In the genomic region with DNA sequence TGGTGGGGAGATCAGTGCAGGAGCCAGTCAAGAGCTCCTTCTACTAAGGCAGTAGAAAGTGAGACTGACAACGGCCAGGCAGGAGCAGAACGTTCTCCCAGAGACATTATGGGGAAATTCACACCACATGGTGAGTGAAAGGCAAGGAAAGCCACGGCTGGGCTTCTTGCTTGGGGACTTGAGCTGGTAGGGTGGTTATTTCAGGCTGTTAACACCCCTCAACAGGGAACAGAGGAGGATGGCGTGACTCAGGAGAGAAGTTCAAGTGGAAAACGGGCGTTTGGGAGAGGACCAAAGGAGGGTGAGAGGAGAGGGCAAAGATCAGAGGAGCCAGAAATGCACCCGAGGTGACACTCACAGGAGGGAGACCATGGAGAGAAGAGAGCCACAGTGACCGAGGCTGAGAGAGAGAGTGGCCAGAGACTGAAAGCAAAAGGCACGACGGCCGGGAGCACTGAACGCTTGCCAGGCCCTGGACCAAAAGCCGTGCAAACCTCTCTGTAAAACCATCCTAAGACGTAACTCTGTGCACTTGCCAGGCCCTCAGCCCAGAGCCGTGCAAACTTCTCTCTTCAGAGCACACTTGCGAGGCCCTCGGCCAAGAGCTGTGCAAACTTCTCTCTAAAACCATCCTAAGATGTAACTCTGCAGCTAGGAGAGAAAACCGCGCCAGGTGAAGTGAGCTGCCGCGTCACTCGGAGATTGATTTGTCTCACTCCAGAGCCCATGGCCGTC, we compare ENCODE assay signal across 19 cellular contexts. TPM values are rescaled to one million over a fixed set of nuclear protein-coding genes. Genes with fewer than 3 reads are reported as not detected.
DNase-seq lines count a peak whose midpoint lies in the region; ATAC-seq and TF ChIP-seq lines count a peak whose summit lies in the region.
"Had no signal": no experiment of that assay in that cellular context is flagged by ENCODE, and none has a peak within 500 bp of the region (broad histone marks: within the 10 kb centered on the region; RNA-seq: fewer than 3 reads in every experiment).

No MANE protein-coding gene starts in this region.

- no peak overlapping the region; the same call in 1 of the 2 replicates for H3K27ac Mint-ChIP-seq in GM23338
- H3K27ac Mint-ChIP-seq in endodermal cell, result no peak overlapping the region
- no peak overlapping the region for H3K27ac Mint-ChIP-seq in stimulated activated memory B cell treated with anti-CD40 and anti-IgM and Interleukin-4, amounts not matched to agents 10 μg/mL and 1 μg/mL and 100 μg/mL, for 72 hours
- H3K27ac Mint-ChIP-seq: CD8-positive, alpha-beta memory T cell had no signal

- H3K4me3 Mint-ChIP-seq in GM23338, result no peak overlapping the region
- no peak overlapping the region for H3K4me3 Mint-ChIP-seq in endodermal cell
- H3K4me3 Mint-ChIP-seq in stimulated activated memory B cell treated with anti-CD40 and anti-IgM and Interleukin-4, amounts not matched to agents 10 μg/mL and 1 μg/mL and 100 μg/mL, for 72 hours, result no peak overlapping the region
- H3K4me3 Mint-ChIP-seq: CD4-positive, CD25-positive, alpha-beta regulatory T cell; CD8-positive, alpha-beta memory T cell had no signal

- no peak overlapping the region for H3K9ac ChIP-seq in endodermal cell (ENCODE audit: extremely low read depth, low read length, poor library complexity, severe bottlenecking)

- H3K4me1 Mint-ChIP-seq in GM23338 (no peaks in the 10 kb centered on the region; the same call in 2 of the 3 replicates), endodermal cell (no peaks in the 10 kb centered on the region)
- no peaks in the 10 kb centered on the region for H3K4me1 Mint-ChIP-seq in stimulated activated memory B cell treated with anti-CD40 and anti-IgM and Interleukin-4, amounts not matched to agents 10 μg/mL and 1 μg/mL and 100 μg/mL, for 72 hours
- H3K4me1 Mint-ChIP-seq: CD4-positive, CD25-positive, alpha-beta regulatory T cell; CD8-positive, alpha-beta memory T cell had no signal

- TF ChIP-seq CTCF in GM23338 (conservative IDR thresholded peaks at IDR 0.05; ENCODE audit: low read depth in 2 of 2) (no peak), endodermal cell (conservative IDR thresholded peaks at IDR 0.05) (no peak)

- H3K79me2 ChIP-seq in GM23338 (replicated peaks; ENCODE audit: insufficient read depth), result no peaks in the 10 kb centered on the region

- H3K4me3 ChIP-seq in GM23338 (no peak overlapping the region), endodermal cell (ENCODE audit: low read length) (no peak overlapping the region), aorta (ENCODE audit: low read length in 2 of 2) (no peak overlapping the region)
- H3K4me3 ChIP-seq: HAP-1, K562 had no signal

- H3K9me3 ChIP-seq in endodermal cell (ENCODE audit: control insufficient read depth, low read length) (no peaks in the 10 kb centered on the region), aorta (ENCODE audit: control insufficient read depth, low read length) (no peaks in the 10 kb centered on the region)
- H3K9me3 ChIP-seq: BE2C, Caco-2, HAP-1 had no signal

- H3K27ac ChIP-seq in GM23338 (ENCODE audit: low read depth) (no peak overlapping the region), endodermal cell (ENCODE audit: low read depth, low read length) (no peak overlapping the region), aorta (ENCODE audit: low read depth in 1 of 2, low read length in 2 of 2) (no peak overlapping the region)
- H3K27ac ChIP-seq: HL-60 had no signal

- no peaks in the 10 kb centered on the region for H3F3A ChIP-seq in GM23338 (replicated peaks; ENCODE audit: low read depth)

- H3K9me3 Mint-ChIP-seq in GM23338 (peaks cover 4% of the 10 kb centered on the region), endodermal cell (no peaks in the 10 kb centered on the region)
- H3K9me3 Mint-ChIP-seq in stimulated activated memory B cell treated with anti-CD40 and anti-IgM and Interleukin-4, amounts not matched to agents 10 μg/mL and 1 μg/mL and 100 μg/mL, for 72 hours, result no peaks in the 10 kb centered on the region
- H3K9me3 Mint-ChIP-seq: CD4-positive, CD25-positive, alpha-beta regulatory T cell had no signal

- no peaks in the 10 kb centered on the region for H4K20me1 ChIP-seq in GM23338 (replicated peaks; ENCODE audit: insufficient read depth)

- no peaks in the 10 kb centered on the region for H3K36me3 Mint-ChIP-seq in GM23338 (ENCODE audit: low read depth)
- H3K36me3 Mint-ChIP-seq in endodermal cell (ENCODE audit: low read depth), result no peaks in the 10 kb centered on the region
- no peaks in the 10 kb centered on the region for H3K36me3 Mint-ChIP-seq in stimulated activated memory B cell treated with anti-CD40 and anti-IgM and Interleukin-4, amounts not matched to agents 10 μg/mL and 1 μg/mL and 100 μg/mL, for 72 hours
- H3K36me3 Mint-ChIP-seq: CD4-positive, CD25-positive, alpha-beta regulatory T cell; CD8-positive, alpha-beta memory T cell had no signal

- WGBS in endodermal cell (ENCODE audit: insufficient coverage in 1 of 2, insufficient read length in 1 of 2), 2 experiments, result 92% methylated on average over 17 to 23 of the region's 23 CpGs
- 69 to 71% methylated on average over 23 of the region's 23 CpGs for WGBS in aorta, 2 donors

- no peak for DNase-seq in GM23338 (ENCODE audit: low spot score)
- peak; percentile 24 for DNase-seq in endodermal cell
- DNase-seq in aorta, result no peak
- no peak for DNase-seq in NCI-H510A treated with DMSO at 0.1 percent for 48 hours (lab: John Stamatoyannopoulos, UW)
- no peak for DNase-seq in NCI-H774 (lab: John Stamatoyannopoulos, UW)
- DNase-seq: ACHN; BE2C; C1 segment of cervical spinal cord; Caco-2; CD4-positive, CD25-positive, alpha-beta regulatory T cell; CD8-positive, alpha-beta memory T cell; GF-D8; IMR-90 had no signal

- ATAC-seq in GM23338, result no peak
- peak; percentile 31 for ATAC-seq in stimulated activated memory B cell treated with anti-CD40 and anti-IgM and Interleukin-4, amounts not matched to agents 10 μg/mL and 1 μg/mL and 100 μg/mL, for 72 hours
- ATAC-seq in aorta (ENCODE audit: low FRiP score), result peak; percentile 19
- ATAC-seq in GM19328 (IDR thresholded peaks at IDR 0.05; ENCODE audit: unreplicated experiment), result no peak
- ATAC-seq: K562 had no signal

- intact Hi-C loops in aorta (cut with DNase I), result no loop called here

- H3K4me1 ChIP-seq in GM23338 (ENCODE audit: insufficient read depth) (no peaks in the 10 kb centered on the region), endodermal cell (ENCODE audit: control insufficient read depth, insufficient read depth, low read length) (no peaks in the 10 kb centered on the region), aorta (ENCODE audit: control insufficient read depth in 1 of 2, insufficient read depth in 2 of 2, low read length in 2 of 2) (no peaks in the 10 kb centered on the region)
- H3K4me1 ChIP-seq: BE2C, Caco-2, HAP-1 had no signal

- H3K36me3 ChIP-seq in GM23338 (ENCODE audit: insufficient read depth) (no peaks in the 10 kb centered on the region), endodermal cell (ENCODE audit: control insufficient read depth, insufficient read depth, low read length) (no peaks in the 10 kb centered on the region), aorta (ENCODE audit: control insufficient read depth in 1 of 2, insufficient read depth in 2 of 2, low read length in 1 of 2) (no peaks in the 10 kb centered on the region)
- H3K36me3 ChIP-seq: BE2C, HAP-1 had no signal

- no peaks in the 10 kb centered on the region for H3K9me2 ChIP-seq in GM23338 (ENCODE audit: insufficient read depth)

- H2AFZ ChIP-seq in GM23338, result peak overlapping the region; percentile 47; the same call in 1 of the 2 replicates

- H3K27me3 ChIP-seq in GM23338 (ENCODE audit: insufficient read depth), result no peaks in the 10 kb centered on the region
- no peaks in the 10 kb centered on the region for H3K27me3 ChIP-seq in endodermal cell (ENCODE audit: control insufficient read depth, insufficient read depth, low read length, poor library complexity, severe bottlenecking)
- no peaks in the 10 kb centered on the region for H3K27me3 ChIP-seq in aorta (ENCODE audit: control insufficient read depth in 1 of 2, insufficient read depth in 2 of 2, low read length in 1 of 2)
- H3K27me3 ChIP-seq: BE2C had no signal

- peaks cover 17% of the 10 kb centered on the region for H3K27me3 Mint-ChIP-seq in GM23338 (ENCODE audit: insufficient read depth, low read depth, poor library complexity)
- H3K27me3 Mint-ChIP-seq in endodermal cell (ENCODE audit: insufficient read depth), result peaks cover 7% of the 10 kb centered on the region
- no peaks in the 10 kb centered on the region for H3K27me3 Mint-ChIP-seq in stimulated activated memory B cell treated with anti-CD40 and anti-IgM and Interleukin-4, amounts not matched to agents 10 μg/mL and 1 μg/mL and 100 μg/mL, for 72 hours
- H3K27me3 Mint-ChIP-seq: CD4-positive, CD25-positive, alpha-beta regulatory T cell had no signal

- H3K4me2 ChIP-seq in GM23338, result no peak overlapping the region

TF ChIP-seq in GM23338, 12 proteins besides CTCF, POLR2A, EP300 and RAD21 (continues in another document):
- no peak for TF ChIP-seq ZNF331 (CRISPR knock-in tag; IDR thresholded peaks at IDR 0.05; ENCODE audit: low read depth)
- no peak for TF ChIP-seq ZNF114 (CRISPR knock-in tag; IDR thresholded peaks at IDR 0.05)

RNA-seq across cellular contexts. Expression of a gene that starts 7.7 kb away (rescaled TPM):
- not detected in 2 replicates for total RNA-seq in GM23338 (2014; rRNA removed; shearing (Covaris generic))
- polyA plus RNA-seq in GM23338 (2016; fragmentation: Nextera tagmentation; extraction: Ambion mirVana) (0.31 and 0.74 TPM in 2 replicates), aorta (not detected)
- total RNA-seq in endodermal cell (not detected), aorta (10 to 100 TPM in 1 of 2 donors, 1 to 10 TPM in 1; 6.6 to 11.1 TPM)
- 0.50 TPM for polyA plus RNA-seq in endodermal cell (2013, experiment 1 of 2)
- polyA plus RNA-seq in endodermal cell (2013, experiment 2 of 2), result 0.29 TPM
- total RNA-seq: Caco-2; CD8-positive, alpha-beta memory T cell; H4; IMR-90; K562 had no signal
- polyA plus RNA-seq: IMR-90, K562 had no signal

Comparison
In these comparisons a context has a peak if more than half of its experiments do, and no peak if none do; other contexts are left out.
1. ATAC-seq: peak in stimulated activated memory B cell treated with anti-CD40 and anti-IgM and Interleukin-4, amounts not matched to agents 10 μg/mL and 1 μg/mL and 100 μg/mL, for 72 hours (single experiment) and aorta (single experiment); none in GM23338 (single experiment) and GM19328 (single experiment).